In genomic region chr10:92826504-92826903, GRCh38 we compare ENCODE assay signal across 19 cellular contexts.
"Had no signal": no experiment of that assay in that cellular context is flagged by ENCODE, and none has a peak within 500 bp of the region (broad histone marks: within the 10 kb centered on the region; RNA-seq: fewer than 3 reads in every experiment).

No MANE protein-coding gene starts in this region.

- H3K4me3 Mint-ChIP-seq: natural killer cell treated with Interleukin-12 subunit alpha and Interleukin-12 subunit beta and Interleukin-15 and Interleukin-18, amount 100 ng/mL, for 72 hours; stimulated activated naive B cell treated with anti-CD40 and anti-IgM and Interleukin-4, amounts not matched to agents 10 μg/mL and 1 μg/mL and 100 μg/mL, for 72 hours had no signal

- H3K4me1 ChIP-seq: gastrocnemius medialis, prostate gland had no signal

- H3K9me3 ChIP-seq: esophagus muscularis mucosa, gastrocnemius medialis, left lung, pancreas, prostate gland, spleen had no signal

- DNase-seq: effector memory CD4-positive, alpha-beta T cell; gastrocnemius medialis; left lung; mesenchymal stem cell; midbrain; occipital lobe; pancreas; spleen; stimulated activated CD4-positive, alpha-beta T cell treated with anti-CD3 and anti-CD28 coated beads, Interleukin-15, amount 100 ng/mL, for 24 hours; stimulated activated CD4-positive, alpha-beta T cell treated with anti-CD3 and anti-CD28 coated beads, Interleukin-1b, Interleukin-23, amount 100 ng/mL, for 48 hours; stimulated activated CD4-positive, alpha-beta T cell treated with anti-CD3 and anti-CD28 coated beads, Interleukin-4, amount 100 ng/mL, for 24 hours; stimulated activated naive B cell treated with anti-CD40 and anti-IgM and Interleukin-4, amounts not matched to agents 10 μg/mL and 1 μg/mL and 100 μg/mL, for 72 hours; trophoblast cell had no signal

- H3K36me3 ChIP-seq: esophagus muscularis mucosa, gastrocnemius medialis, left lung, pancreas, prostate gland, spleen had no signal

- H3K27me3 ChIP-seq: esophagus muscularis mucosa, gastrocnemius medialis, left lung, pancreas, spleen had no signal

- H3K4me3 ChIP-seq: esophagus muscularis mucosa, gastrocnemius medialis, left lung, lung, pancreas, prostate gland, spleen had no signal

- H3K9me3 Mint-ChIP-seq: natural killer cell treated with Interleukin-12 subunit alpha and Interleukin-12 subunit beta and Interleukin-15 and Interleukin-18, amount 100 ng/mL, for 72 hours; stimulated activated naive B cell treated with anti-CD40 and anti-IgM and Interleukin-4, amounts not matched to agents 10 μg/mL and 1 μg/mL and 100 μg/mL, for 72 hours had no signal

- H3K27ac Mint-ChIP-seq: natural killer cell treated with Interleukin-12 subunit alpha and Interleukin-12 subunit beta and Interleukin-15 and Interleukin-18, amount 100 ng/mL, for 72 hours; stimulated activated naive B cell treated with anti-CD40 and anti-IgM and Interleukin-4, amounts not matched to agents 10 μg/mL and 1 μg/mL and 100 μg/mL, for 72 hours had no signal

- H3K36me3 Mint-ChIP-seq: natural killer cell treated with Interleukin-12 subunit alpha and Interleukin-12 subunit beta and Interleukin-15 and Interleukin-18, amount 100 ng/mL, for 72 hours; stimulated activated naive B cell treated with anti-CD40 and anti-IgM and Interleukin-4, amounts not matched to agents 10 μg/mL and 1 μg/mL and 100 μg/mL, for 72 hours had no signal

- H3K27ac ChIP-seq: epithelial cell of prostate, esophagus muscularis mucosa, gastrocnemius medialis, left lung, pancreas, prostate gland, spleen had no signal

- ATAC-seq: gastrocnemius medialis; left lung; natural killer cell treated with Interleukin-12 subunit alpha and Interleukin-12 subunit beta and Interleukin-15 and Interleukin-18, amount 100 ng/mL, for 72 hours; pancreas; sciatic nerve; stimulated activated naive B cell treated with anti-CD40 and anti-IgM and Interleukin-4, amounts not matched to agents 10 μg/mL and 1 μg/mL and 100 μg/mL, for 72 hours had no signal

- H3K27me3 Mint-ChIP-seq: stimulated activated naive B cell treated with anti-CD40 and anti-IgM and Interleukin-4, amounts not matched to agents 10 μg/mL and 1 μg/mL and 100 μg/mL, for 72 hours had no signal
